Comparison of ENCODE assay signal across 19 cellular contexts in genomic region chr7:140540142-140540777, GRCh38.
DNase-seq lines count a peak whose midpoint lies in the region; ATAC-seq and TF ChIP-seq lines count a peak whose summit lies in the region.
"Had no signal": no experiment of that assay in that cellular context is flagged by ENCODE, and none has a peak within 500 bp of the region (broad histone marks: within the 10 kb centered on the region; RNA-seq: fewer than 3 reads in every experiment).

No MANE protein-coding gene starts in this region.

- H3K4me2 ChIP-seq in smooth muscle cell, result no peak overlapping the region

- H3K9ac ChIP-seq in iPS-20b (ENCODE audit: low read depth, low read length) (peak overlapping the region; percentile 68; the same call in 1 of the 2 replicates), smooth muscle cell (ENCODE audit: low read depth) (no peak overlapping the region)

- 83% methylated on average over 18 of the region's 18 CpGs for WGBS in right cardiac atrium
- WGBS in smooth muscle cell (ENCODE audit: low lambda C conversion rate), result 94% methylated on average over 18 of the region's 18 CpGs

- peak overlapping the region; percentile 85 for H3K27ac Mint-ChIP-seq in neural crest cell (ENCODE audit: unreplicated experiment)
- H3K27ac Mint-ChIP-seq: CD4-positive, alpha-beta T cell; T-helper 2 cell treated with Interferon-gamma antibody and Interleukin-4, amounts not matched to agents 5 μg/mL and 100 μg/mL, for 36 hours had no signal

- H3K9me3 Mint-ChIP-seq in neural crest cell, result no peaks in the 10 kb centered on the region
- H3K9me3 Mint-ChIP-seq: CD4-positive, alpha-beta T cell; T-helper 2 cell treated with Interferon-gamma antibody and Interleukin-4, amounts not matched to agents 5 μg/mL and 100 μg/mL, for 36 hours had no signal

- peaks cover 31% of the 10 kb centered on the region for H3K4me1 Mint-ChIP-seq in neural crest cell

- H3K79me2 ChIP-seq in smooth muscle cell (ENCODE audit: low read depth), result no peaks in the 10 kb centered on the region

- peaks cover 39% of the 10 kb centered on the region for H3K4me1 ChIP-seq in left ventricle myocardium inferior
- peaks cover 2% of the 10 kb centered on the region for H3K4me1 ChIP-seq in right cardiac atrium (ENCODE audit: control insufficient read depth, insufficient read depth, low read length)
- peaks cover 15% of the 10 kb centered on the region for H3K4me1 ChIP-seq in iPS-20b (ENCODE audit: insufficient read depth, low read length)
- peaks cover 14% of the 10 kb centered on the region for H3K4me1 ChIP-seq in smooth muscle cell (ENCODE audit: low read depth)

- intact Hi-C loops in left ventricle myocardium inferior (cut with micrococcal nuclease), result no loop called here
- intact Hi-C loops in right cardiac atrium (cut with DNase I), result no loop called here

- no peaks in the 10 kb centered on the region for H3K9me3 ChIP-seq in left ventricle myocardium inferior (replicated peaks)
- no peaks in the 10 kb centered on the region for H3K9me3 ChIP-seq in right cardiac atrium (ENCODE audit: control insufficient read depth, low read length)
- H3K9me3 ChIP-seq in iPS-20b (ENCODE audit: insufficient read depth, low read depth, low read length), result no peaks in the 10 kb centered on the region
- H3K9me3 ChIP-seq in smooth muscle cell (replicated peaks; ENCODE audit: low read depth), result no peaks in the 10 kb centered on the region
- H3K9me3 ChIP-seq: transverse colon had no signal

- H3K4me3 Mint-ChIP-seq in neural crest cell, result no peak overlapping the region
- H3K4me3 Mint-ChIP-seq: CD4-positive, alpha-beta T cell; T-helper 2 cell treated with Interferon-gamma antibody and Interleukin-4, amounts not matched to agents 5 μg/mL and 100 μg/mL, for 36 hours had no signal

- no peak overlapping the region for H3K4me3 ChIP-seq in left ventricle myocardium inferior
- no peak overlapping the region for H3K4me3 ChIP-seq in right cardiac atrium (ENCODE audit: low read length)
- no peak overlapping the region for H3K4me3 ChIP-seq in iPS-20b (ENCODE audit: low read length)
- no peak overlapping the region for H3K4me3 ChIP-seq in smooth muscle cell
- H3K4me3 ChIP-seq: skin epidermis, transverse colon had no signal

- H3K27me3 ChIP-seq in left ventricle myocardium inferior (ENCODE audit: low read depth) (no peaks in the 10 kb centered on the region), right cardiac atrium (ENCODE audit: control insufficient read depth, insufficient read depth) (no peaks in the 10 kb centered on the region), iPS-20b (ENCODE audit: insufficient read depth, low read length) (no peaks in the 10 kb centered on the region), smooth muscle cell (ENCODE audit: low read depth) (no peaks in the 10 kb centered on the region)
- H3K27me3 ChIP-seq: transverse colon had no signal

- H3K36me3 ChIP-seq in left ventricle myocardium inferior (peaks cover 50% of the 10 kb centered on the region), iPS-20b (ENCODE audit: insufficient read depth, low read depth, low read length) (no peaks in the 10 kb centered on the region), smooth muscle cell (ENCODE audit: low read depth) (no peaks in the 10 kb centered on the region)
- H3K36me3 ChIP-seq: transverse colon had no signal

- no peaks in the 10 kb centered on the region for H4K20me1 ChIP-seq in smooth muscle cell (ENCODE audit: low read depth)

- no peaks in the 10 kb centered on the region for H3F3A ChIP-seq in smooth muscle cell (ENCODE audit: low read depth)

- H2AFZ ChIP-seq in smooth muscle cell (ENCODE audit: low read depth), result no peak overlapping the region

- TF ChIP-seq CTCF in left ventricle myocardium inferior (IDR thresholded peaks at IDR 0.05; ENCODE audit: borderline replicate concordance) (no peak), neural crest cell (conservative IDR thresholded peaks at IDR 0.05) (no peak), smooth muscle cell (IDR thresholded peaks at IDR 0.05; ENCODE audit: borderline replicate concordance, insufficient read depth, poor library complexity, severe bottlenecking) (no peak)

- no peaks in the 10 kb centered on the region for H3K27me3 Mint-ChIP-seq in neural crest cell (ENCODE audit: low read depth)

- peaks cover 6% of the 10 kb centered on the region for H3K36me3 Mint-ChIP-seq in neural crest cell (ENCODE audit: low read depth)

- H3K27ac ChIP-seq in left ventricle myocardium inferior (replicated peaks), result peak overlapping the region; percentile 90
- H3K27ac ChIP-seq in right cardiac atrium (ENCODE audit: low read length), result no peak overlapping the region
- no peak overlapping the region for H3K27ac ChIP-seq in iPS-20b (ENCODE audit: low read length)
- no peak overlapping the region for H3K27ac ChIP-seq in smooth muscle cell (ENCODE audit: low read depth)

- DNase-seq in left ventricle myocardium inferior (no peak), right cardiac atrium (no peak), neural crest cell (ENCODE audit: low read depth, low spot score) (no peak), smooth muscle cell (lab: John Stamatoyannopoulos, UW; ENCODE audit: unreplicated experiment) (no peak), cerebellar nuclear complex (lab: John Stamatoyannopoulos, UW) (no peak), SKM-1 (lab: John Stamatoyannopoulos, UW; ENCODE audit: unreplicated experiment) (no peak)
- DNase-seq: ACHN; activated CD4-positive, CD25-positive, alpha-beta regulatory T cell treated with anti-CD3 and anti-CD28 coated beads, Interleukin-2, amount 50 U/mL, for 72 hours; activated effector memory CD4-positive, alpha-beta T cell treated with Interleukin-2 at 50 U/mL for 16 hours; CD4-positive, alpha-beta T cell; KG1; NCI-H1417; SHP77; stimulated activated naive CD4-positive, alpha-beta T cell; transverse colon had no signal

- ATAC-seq in right cardiac atrium (no peak), HG02642 (IDR thresholded peaks at IDR 0.05; ENCODE audit: poor library complexity, unreplicated experiment) (no peak)
